14 cellular contexts compared by ENCODE assay signal in the genomic region with DNA sequence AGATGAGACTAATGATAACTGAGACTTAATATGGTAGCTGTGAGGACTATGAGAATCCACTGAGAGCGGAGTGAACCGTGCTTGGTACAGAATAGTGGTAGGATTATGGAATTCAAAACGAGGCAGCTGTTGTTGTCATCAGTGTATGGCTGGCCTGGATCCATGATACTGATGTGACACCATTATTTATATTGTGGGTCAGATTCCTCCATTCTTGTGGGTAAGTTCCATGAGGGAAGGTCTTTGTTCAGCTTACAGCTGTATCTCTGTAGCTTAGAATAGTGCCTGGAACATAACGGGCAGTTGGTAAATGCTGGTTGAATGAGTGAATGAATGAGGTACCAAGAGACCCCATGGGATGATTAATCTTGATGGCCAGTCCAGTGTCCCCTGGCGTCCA.
"Had no signal": no experiment of that assay in that cellular context is flagged by ENCODE, and none has a peak within 500 bp of the region (broad histone marks: within the 10 kb centered on the region; RNA-seq: fewer than 3 reads in every experiment).

No MANE protein-coding gene starts in this region.

- H3K9me3 ChIP-seq: esophagus muscularis mucosa, psoas muscle, right lobe of liver, tibial artery had no signal

- H3K36me3 ChIP-seq: cardiac muscle cell, esophagus muscularis mucosa, right lobe of liver, tibial artery had no signal

- H3K27me3 ChIP-seq: cardiac muscle cell, esophagus muscularis mucosa, right lobe of liver, tibial artery had no signal

- H3K27ac ChIP-seq: cardiac muscle cell, esophagus muscularis mucosa, psoas muscle, right lobe of liver, tibial artery had no signal

- H3K4me3 ChIP-seq: cardiac muscle cell, esophagus muscularis mucosa, psoas muscle, right lobe of liver, tibial artery had no signal

- DNase-seq: activated CD4-positive, alpha-beta T cell treated with anti-CD3 and anti-CD28 coated beads for 1 hour; activated CD4-positive, alpha-beta T cell treated with anti-CD3 and anti-CD28 coated beads, Interleukin-2, amount 50 U/mL, for 4 hours; activated naive CD4-positive, alpha-beta T cell treated with anti-CD3 and anti-CD28 coated beads for 36 hours; activated naive CD8-positive, alpha-beta T cell treated with anti-CD3 and anti-CD28 coated beads, Interleukin-2, amount 50 U/mL, for 24 hours; activated T-cell treated with anti-CD3 and anti-CD28 coated beads, Interleukin-2, amount 50 U/mL, for 1 hour; glutamatergic neuron; psoas muscle; right lobe of liver; stimulated activated CD4-positive, alpha-beta T cell treated with anti-CD3 and anti-CD28 coated beads, Interleukin-1b, Interleukin-23, amount 100 ng/mL, for 48 hours; T-helper 1 cell; T1000 had no signal

- H3K4me1 ChIP-seq: psoas muscle, right lobe of liver had no signal

- ATAC-seq: activated naive CD8-positive, alpha-beta T cell treated with anti-CD3 and anti-CD28 coated beads, Interleukin-2, amount 50 U/mL, for 24 hours; psoas muscle; right lobe of liver had no signal
